ENCODE assay signal across 26 cellular contexts in the genomic region with DNA sequence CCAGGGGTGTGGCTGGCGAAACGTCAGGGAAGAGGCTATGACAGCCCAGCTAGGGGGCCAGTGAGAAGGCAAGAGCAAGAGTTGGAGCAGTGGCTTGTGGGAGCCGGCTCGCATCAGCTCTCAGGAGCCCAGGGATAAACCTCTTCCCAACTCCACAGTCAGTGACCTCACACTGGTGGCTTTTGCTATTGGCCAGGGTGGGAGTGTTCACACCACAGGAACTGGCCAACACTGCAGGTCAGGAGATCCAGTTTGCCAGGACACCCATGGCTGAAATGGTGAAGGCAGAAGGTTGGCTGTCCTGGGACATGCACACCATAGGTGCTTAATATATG. TPM values are rescaled to one million over a fixed set of nuclear protein-coding genes. Genes with fewer than 3 reads are reported as not detected.
DNase-seq lines count a peak whose midpoint lies in the region; ATAC-seq and TF ChIP-seq lines count a peak whose summit lies in the region.
"Had no signal": no experiment of that assay in that cellular context is flagged by ENCODE, and none has a peak within 500 bp of the region (broad histone marks: within the 10 kb centered on the region; RNA-seq: fewer than 3 reads in every experiment).

No MANE protein-coding gene starts in this region.

- no peaks in the 10 kb centered on the region for H3K36me3 Mint-ChIP-seq in activated naive CD4-positive, alpha-beta T cell treated with anti-CD3 and anti-CD28 coated beads, Interleukin-2, amount 10 ng/mL, durations not matched to agents 7 days and 5 days
- H3K36me3 Mint-ChIP-seq in T-helper 17 cell (ENCODE audit: low read depth), result peaks cover 3% of the 10 kb centered on the region
- H3K36me3 Mint-ChIP-seq in type B pancreatic cell, result no peaks in the 10 kb centered on the region
- H3K36me3 Mint-ChIP-seq: CD4-positive, alpha-beta memory T cell; natural killer cell treated with Interleukin-12 subunit alpha and Interleukin-12 subunit beta and Interleukin-15 and Interleukin-18, amount 100 ng/mL, for 72 hours; stimulated activated naive B cell treated with anti-CD40 and anti-IgM and Interleukin-4, amounts not matched to agents 10 μg/mL and 1 μg/mL and 100 μg/mL, for 72 hours had no signal

- no peak overlapping the region for H3K4me3 Mint-ChIP-seq in activated naive CD4-positive, alpha-beta T cell treated with anti-CD3 and anti-CD28 coated beads, Interleukin-2, amount 10 ng/mL, durations not matched to agents 7 days and 5 days
- H3K4me3 Mint-ChIP-seq in T-helper 17 cell (no peak overlapping the region), type B pancreatic cell (no peak overlapping the region)
- H3K4me3 Mint-ChIP-seq: activated CD4-positive, alpha-beta T cell treated with anti-CD3 and anti-CD28 coated beads, Interleukin-2, amount 10 ng/mL, durations not matched to agents 24 days and 14 days; activated T-cell treated with anti-CD3 and anti-CD28 coated beads, Interleukin-2, amount 50 U/mL, for 24 hours; CD4-positive, alpha-beta memory T cell; H9; natural killer cell treated with Interleukin-12 subunit alpha and Interleukin-12 subunit beta and Interleukin-15 and Interleukin-18, amount 100 ng/mL, for 72 hours; stimulated activated naive B cell treated with anti-CD40 and anti-IgM and Interleukin-4, amounts not matched to agents 10 μg/mL and 1 μg/mL and 100 μg/mL, for 72 hours had no signal

- TF ChIP-seq CTCF in type B pancreatic cell (conservative IDR thresholded peaks at IDR 0.05), result no peak

- no peaks in the 10 kb centered on the region for H3K27me3 ChIP-seq in mesendoderm (ENCODE audit: insufficient read depth, low read length, poor library complexity)
- H3K27me3 ChIP-seq: adrenal gland, ovary, SJCRH30 had no signal

- H3K23ac ChIP-seq in mesendoderm (ENCODE audit: low read length), result no peak overlapping the region

- H3K4me1 ChIP-seq in mesendoderm (ENCODE audit: control insufficient read depth, low read depth, low read length), result peaks cover 5% of the 10 kb centered on the region
- H3K4me1 ChIP-seq: adrenal gland had no signal

- H3K79me1 ChIP-seq in mesendoderm (ENCODE audit: low read length), result no peaks in the 10 kb centered on the region

- H3K27ac ChIP-seq in mesendoderm (ENCODE audit: low read depth, low read length), result no peak overlapping the region
- H3K27ac ChIP-seq: adrenal gland, esophagus muscularis mucosa, heart left ventricle, lower lobe of right lung, ovary, SJCRH30, WERI-Rb-1 had no signal

- H4K8ac ChIP-seq in mesendoderm (ENCODE audit: low read depth, low read length), result no peak overlapping the region

- WGBS in mesendoderm (ENCODE audit: extremely low coverage, insufficient coverage, low lambda C conversion rate), result no CpG with 5 or more reads among the region's 4 CpGs

- H3K9me3 ChIP-seq in T-helper 17 cell (ENCODE audit: control insufficient read depth, low read length, poor library complexity, severe bottlenecking), result no peaks in the 10 kb centered on the region
- H3K9me3 ChIP-seq: adrenal gland, esophagus muscularis mucosa, heart left ventricle, lower lobe of right lung, ovary, SJCRH30 had no signal

- H3K36me3 ChIP-seq in mesendoderm (ENCODE audit: control insufficient read depth, insufficient read depth, low read length), result no peaks in the 10 kb centered on the region
- H3K36me3 ChIP-seq: adrenal gland, esophagus muscularis mucosa, heart left ventricle, lower lobe of right lung, ovary, SJCRH30, WERI-Rb-1 had no signal

- H2BK120ac ChIP-seq in mesendoderm (ENCODE audit: low read depth, low read length), result no peak overlapping the region

- no peak overlapping the region for H2BK15ac ChIP-seq in mesendoderm (replicated peaks; ENCODE audit: low read depth)

- no peaks in the 10 kb centered on the region for H3K9me3 Mint-ChIP-seq in activated naive CD4-positive, alpha-beta T cell treated with anti-CD3 and anti-CD28 coated beads, Interleukin-2, amount 10 ng/mL, durations not matched to agents 7 days and 5 days
- H3K9me3 Mint-ChIP-seq in type B pancreatic cell, result no peaks in the 10 kb centered on the region
- H3K9me3 Mint-ChIP-seq: activated CD4-positive, alpha-beta T cell treated with anti-CD3 and anti-CD28 coated beads, Interleukin-2, amount 10 ng/mL, durations not matched to agents 24 days and 14 days; activated T-cell treated with anti-CD3 and anti-CD28 coated beads, Interleukin-2, amount 50 U/mL, for 24 hours; CD4-positive, alpha-beta memory T cell; H9; natural killer cell treated with Interleukin-12 subunit alpha and Interleukin-12 subunit beta and Interleukin-15 and Interleukin-18, amount 100 ng/mL, for 72 hours; stimulated activated naive B cell treated with anti-CD40 and anti-IgM and Interleukin-4, amounts not matched to agents 10 μg/mL and 1 μg/mL and 100 μg/mL, for 72 hours had no signal

- H3K27me3 Mint-ChIP-seq in activated naive CD4-positive, alpha-beta T cell treated with anti-CD3 and anti-CD28 coated beads, Interleukin-2, amount 10 ng/mL, durations not matched to agents 7 days and 5 days, result no peaks in the 10 kb centered on the region
- H3K27me3 Mint-ChIP-seq in T-helper 17 cell, result no peaks in the 10 kb centered on the region
- H3K27me3 Mint-ChIP-seq in type B pancreatic cell, result peaks cover 5% of the 10 kb centered on the region
- H3K27me3 Mint-ChIP-seq: activated CD4-positive, alpha-beta T cell treated with anti-CD3 and anti-CD28 coated beads, Interleukin-2, amount 10 ng/mL, durations not matched to agents 24 days and 14 days; activated T-cell treated with anti-CD3 and anti-CD28 coated beads, Interleukin-2, amount 50 U/mL, for 24 hours; natural killer cell treated with Interleukin-12 subunit alpha and Interleukin-12 subunit beta and Interleukin-15 and Interleukin-18, amount 100 ng/mL, for 72 hours had no signal

- CTCF ChIA-PET in activated naive CD4-positive, alpha-beta T cell treated with anti-CD3 and anti-CD28 coated beads, Interleukin-2, amount 10 ng/mL, durations not matched to agents 7 days and 5 days (lab: Charles Lee), result no interaction called here

- no peak overlapping the region for H2AK5ac ChIP-seq in mesendoderm (ENCODE audit: low read length)

- no peak overlapping the region for H3K4me3 ChIP-seq in mesendoderm (ENCODE audit: low read length)
- H3K4me3 ChIP-seq: adrenal gland, esophagus muscularis mucosa, heart left ventricle, lower lobe of right lung, ovary, SJCRH30 had no signal

- H3K79me2 ChIP-seq in mesendoderm (ENCODE audit: control insufficient read depth, insufficient read depth, low read length), result no peaks in the 10 kb centered on the region

- DNase-seq in activated naive CD4-positive, alpha-beta T cell treated with anti-CD3 and anti-CD28 coated beads, Interleukin-2, amount 10 ng/mL, durations not matched to agents 7 days and 5 days, result peak; percentile 14
- DNase-seq in activated naive CD4-positive, alpha-beta T cell treated with Interleukin-2 at 50 U/mL for 16 hours, result no peak
- no peak for DNase-seq in T-helper 17 cell
- DNase-seq in mesendoderm, result peak; percentile 59
- peak; percentile 48 for DNase-seq in type B pancreatic cell (ENCODE audit: extremely low spot score, unreplicated experiment)
- no peak for DNase-seq in LoVo (ENCODE audit: low spot score)
- DNase-seq in NCI-H1930 (lab: John Stamatoyannopoulos, UW), result no peak
- DNase-seq: activated CD4-positive, alpha-beta T cell treated with anti-CD3 and anti-CD28 coated beads, Interleukin-2, amount 10 ng/mL, durations not matched to agents 24 days and 14 days; activated T-cell treated with anti-CD3 and anti-CD28 coated beads, Interleukin-2, amount 50 U/mL, for 24 hours; AML-193; CD4-positive, alpha-beta memory T cell; dermis blood vessel endothelial cell; foreskin fibroblast; H9; heart left ventricle; lower lobe of right lung; NCI-H446 treated with DMSO at 0.1 percent for 48 hours; NCI-H774; stimulated activated naive B cell treated with anti-CD40 and anti-IgM and Interleukin-4, amounts not matched to agents 10 μg/mL and 1 μg/mL and 100 μg/mL, for 72 hours; WERI-Rb-1 had no signal

- H3K9ac ChIP-seq in mesendoderm (ENCODE audit: low read length), result no peak overlapping the region

- H3K4ac ChIP-seq in mesendoderm (ENCODE audit: low read depth, low read length), result no peak overlapping the region

- no peak overlapping the region for H2BK5ac ChIP-seq in mesendoderm (ENCODE audit: low read length)

- no peak overlapping the region for H3K4me2 ChIP-seq in mesendoderm (ENCODE audit: low read length)

- H3K4me1 Mint-ChIP-seq in activated naive CD4-positive, alpha-beta T cell treated with anti-CD3 and anti-CD28 coated beads, Interleukin-2, amount 10 ng/mL, durations not matched to agents 7 days and 5 days, result no peaks in the 10 kb centered on the region
- H3K4me1 Mint-ChIP-seq in T-helper 17 cell (peaks cover 5% of the 10 kb centered on the region), type B pancreatic cell (ENCODE audit: unreplicated experiment) (peaks cover 14% of the 10 kb centered on the region)
- H3K4me1 Mint-ChIP-seq: activated CD4-positive, alpha-beta T cell treated with anti-CD3 and anti-CD28 coated beads, Interleukin-2, amount 10 ng/mL, durations not matched to agents 24 days and 14 days had no signal

- no peak overlapping the region for H3K18ac ChIP-seq in mesendoderm (ENCODE audit: low read length)

- H4K5ac ChIP-seq in mesendoderm (ENCODE audit: low read length), result no peak overlapping the region

- no peak overlapping the region for H3K56ac ChIP-seq in mesendoderm (ENCODE audit: low read length)

- H3K27ac Mint-ChIP-seq in activated naive CD4-positive, alpha-beta T cell treated with anti-CD3 and anti-CD28 coated beads, Interleukin-2, amount 10 ng/mL, durations not matched to agents 7 days and 5 days, result no peak overlapping the region
- H3K27ac Mint-ChIP-seq in T-helper 17 cell (no peak overlapping the region), type B pancreatic cell (no peak overlapping the region)
- H3K27ac Mint-ChIP-seq: activated CD4-positive, alpha-beta T cell treated with anti-CD3 and anti-CD28 coated beads, Interleukin-2, amount 10 ng/mL, durations not matched to agents 24 days and 14 days; activated T-cell treated with anti-CD3 and anti-CD28 coated beads, Interleukin-2, amount 50 U/mL, for 24 hours; CD4-positive, alpha-beta memory T cell; H9; natural killer cell treated with Interleukin-12 subunit alpha and Interleukin-12 subunit beta and Interleukin-15 and Interleukin-18, amount 100 ng/mL, for 72 hours had no signal

- ATAC-seq in T-helper 17 cell (peak; percentile 30), HG03045 (IDR thresholded peaks at IDR 0.05; ENCODE audit: unreplicated experiment) (no peak)
- ATAC-seq: heart left ventricle; lower lobe of right lung; natural killer cell treated with Interleukin-12 subunit alpha and Interleukin-12 subunit beta and Interleukin-15 and Interleukin-18, amount 100 ng/mL, for 72 hours; stimulated activated naive B cell treated with anti-CD40 and anti-IgM and Interleukin-4, amounts not matched to agents 10 μg/mL and 1 μg/mL and 100 μg/mL, for 72 hours had no signal

RNA-seq across cellular contexts. Expression of gene SARDH, which starts 5.1 kb away (rescaled TPM):
- total RNA-seq in T-helper 17 cell (1 to 10 TPM; 2.2 to 6.8 TPM), type B pancreatic cell (ENCODE audit: low replicate concordance) (0.76 and 6.8 TPM in 2 replicates)
- polyA plus RNA-seq in mesendoderm (2013, experiment 1 of 2), result 2.8 TPM
- polyA plus RNA-seq in mesendoderm (2013, experiment 2 of 2), result 2.7 TPM

Comparison
In these comparisons a context has a peak if more than half of its experiments do, and no peak if none do; other contexts are left out.
1. DNase-seq: peak in activated naive CD4-positive, alpha-beta T cell treated with anti-CD3 and anti-CD28 coated beads, Interleukin-2, amount 10 ng/mL, durations not matched to agents 7 days and 5 days (single experiment), mesendoderm (single experiment) and type B pancreatic cell (single experiment); none in activated naive CD4-positive, alpha-beta T cell treated with Interleukin-2 at 50 U/mL for 16 hours (single experiment), T-helper 17 cell (0 of 3), LoVo (single experiment) and NCI-H1930 (0 of 2).